Comparison of ENCODE assay signal across 10 cellular contexts in the genomic region with DNA sequence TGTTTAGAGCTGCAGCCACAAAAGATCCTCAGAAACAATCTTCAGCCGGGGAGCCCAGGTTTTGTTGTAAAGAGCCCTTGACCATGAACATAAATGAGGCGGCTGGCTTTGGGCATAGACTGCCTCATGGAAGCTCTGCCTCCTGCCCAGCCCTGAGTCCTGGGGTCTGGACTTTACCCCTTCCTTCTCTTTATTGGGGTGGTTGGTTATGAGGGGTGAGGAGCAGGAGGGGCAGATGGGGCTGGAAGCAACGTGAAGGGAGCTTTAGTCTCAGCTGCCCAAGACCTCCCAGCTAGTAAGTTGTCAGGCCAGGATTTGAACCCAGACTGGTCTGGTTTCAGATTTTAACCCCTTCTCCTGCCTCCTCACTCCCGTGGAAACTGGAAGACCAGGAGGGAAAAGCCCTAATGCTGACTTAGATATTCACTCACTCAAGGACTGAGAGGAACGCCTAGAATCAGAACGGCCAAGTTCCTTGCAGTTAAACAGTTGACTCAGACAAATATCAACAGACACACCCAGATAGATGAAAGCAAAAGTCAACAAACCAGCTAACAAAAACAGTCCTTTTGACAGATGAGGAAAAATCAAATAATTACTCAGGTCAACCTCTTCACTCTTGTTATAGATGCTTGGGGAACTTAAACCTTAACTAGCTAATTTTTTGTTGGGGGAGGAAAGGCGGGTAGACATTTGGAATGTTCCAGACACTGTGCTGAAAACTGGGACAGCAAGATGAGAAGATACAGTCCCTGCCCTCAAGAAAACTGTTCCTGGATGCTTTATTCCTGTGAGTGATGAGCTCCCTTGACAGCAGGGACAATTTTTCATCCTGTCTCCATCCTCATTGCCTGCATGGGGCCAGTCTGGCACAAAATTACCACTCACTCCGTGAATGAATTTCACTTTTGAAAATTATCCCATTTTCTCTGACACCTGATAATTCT. TPM values are rescaled to one million over a fixed set of nuclear protein-coding genes. Genes with fewer than 3 reads are reported as not detected.
A peak's percentile ranks its signal among the peaks of the same experiment; 100 is the strongest.
DNase-seq lines count a peak whose midpoint lies in the region; ATAC-seq, FAIRE-seq and TF ChIP-seq lines count a peak whose summit lies in the region.
"Had no signal": no experiment of that assay in that cellular context is flagged by ENCODE, and none has a peak within 500 bp of the region (broad histone marks: within the 10 kb centered on the region; RNA-seq: fewer than 3 reads in every experiment).

No MANE protein-coding gene starts in this region.

- H3K27ac ChIP-seq in GM23248: no peak overlapping the region
- H3K27ac ChIP-seq in small intestine (ENCODE audit: low read depth in 1 of 2, low read length in 1 of 2): peak overlapping the region; percentile 89 to 93
- no peak overlapping the region for H3K27ac ChIP-seq in foreskin keratinocyte

- FAIRE-seq in small intestine (lab: Jason Lieb, UNC): no peak

- H3K4me2 ChIP-seq in GM23248 (ENCODE audit: unreplicated experiment): peak overlapping the region; percentile 7

- no peak for ATAC-seq in GM21825 (IDR thresholded peaks at IDR 0.05; ENCODE audit: unreplicated experiment)
- no peak for ATAC-seq in foreskin keratinocyte

- H3K79me2 ChIP-seq in GM23248 (ENCODE audit: insufficient read depth): no peaks in the 10 kb centered on the region

- H3K4me1 ChIP-seq in GM23248 (ENCODE audit: insufficient read depth) (peaks cover 8% of the 10 kb centered on the region; the same call in 1 of the 2 replicates), small intestine (ENCODE audit: control insufficient read depth in 2 of 2, insufficient read depth in 1 of 2, low read depth in 1 of 2, low read length in 1 of 2) (peaks cover 0 to 2% of the 10 kb centered on the region in 2 donors), foreskin keratinocyte (no peaks in the 10 kb centered on the region)

- H3K9me3 ChIP-seq in GM23248 (ENCODE audit: low read depth): no peaks in the 10 kb centered on the region
- H3K9me3 ChIP-seq in small intestine (ENCODE audit: control insufficient read depth, low read depth): no peaks in the 10 kb centered on the region

- H3K36me3 ChIP-seq in GM23248 (ENCODE audit: low read depth) (no peaks in the 10 kb centered on the region), small intestine (ENCODE audit: control insufficient read depth in 2 of 2, insufficient read depth in 2 of 2, low read length in 2 of 2) (no peaks in the 10 kb centered on the region)

- no peak overlapping the region for H2AFZ ChIP-seq in GM23248

- H3K27me3 ChIP-seq in GM23248 (replicated peaks; ENCODE audit: insufficient read depth) (peaks cover 5% of the 10 kb centered on the region; the same call in 1 of the 2 replicates), small intestine (ENCODE audit: control insufficient read depth in 2 of 2, insufficient read depth in 2 of 2, low read length in 2 of 2) (no peaks in the 10 kb centered on the region), foreskin keratinocyte (peaks cover 6% of the 10 kb centered on the region)

- H3K9ac ChIP-seq in GM23248: no peak overlapping the region

- DNase-seq in GM23248 (peak; percentile 68), NCI-H460 (ENCODE audit: extremely low read depth, low read depth) (peak; percentile 69), fibroblast of the aortic adventitia (ENCODE audit: low read depth) (peak; percentile 60), small intestine (peak; percentile 94), foreskin keratinocyte (no peak)
- no peak for DNase-seq in activated CD8-positive, alpha-beta memory T cell treated with anti-CD3 and anti-CD28 coated beads, Interleukin-2, amount 50 U/mL, for 48 hours
- DNase-seq: GF-D8; NCI-H1092 treated with DMSO at 0.1 percent for 48 hours; stimulated activated CD4-positive, alpha-beta T cell treated with anti-CD3 and anti-CD28 coated beads, Interleukin-4, amount 100 ng/mL, for 24 hours had no signal

- no peaks in the 10 kb centered on the region for H4K20me1 ChIP-seq in GM23248 (ENCODE audit: insufficient read depth)

- in situ Hi-C loops in GM23248 (cut with MboI): no loop called here

- 19 to 24% methylated on average over 8 of the region's 8 CpGs for WGBS in GM23248 (ENCODE audit: low coverage in 1 of 2, low lambda C conversion rate in 2 of 2, missing lambda C conversion rate in 2 of 2), 2 experiments
- 7 to 36% (median 23%) methylated on average over 8 of the region's 8 CpGs for WGBS in small intestine, 3 donors

- H3F3A ChIP-seq in GM23248 (ENCODE audit: insufficient read depth): peaks cover 4% of the 10 kb centered on the region; the same call in 1 of the 2 replicates

- no peaks in the 10 kb centered on the region for H3K9me2 ChIP-seq in GM23248 (ENCODE audit: insufficient read depth)

- TF ChIP-seq CTCF in fibroblast of the aortic adventitia (IDR thresholded peaks at IDR 0.05; ENCODE audit: insufficient read depth, low read length): no peak
- TF ChIP-seq CTCF in foreskin keratinocyte (conservative IDR thresholded peaks at IDR 0.05): no peak

- H3K4me3 ChIP-seq in GM23248: no peak overlapping the region
- no peak overlapping the region for H3K4me3 ChIP-seq in fibroblast of the aortic adventitia (ENCODE audit: low read depth, low read length)
- H3K4me3 ChIP-seq in small intestine (ENCODE audit: low read depth in 1 of 2, low read length in 2 of 2): no peak overlapping the region

RNA-seq across cellular contexts. Expression of gene ARRB1, which starts 20.7 kb away (rescaled TPM):
- total RNA-seq in GM23248 (2014; rRNA removed; shearing (Covaris generic)): 2.1 and 3.1 TPM in 2 replicates
- 2.0 and 2.2 TPM in 2 replicates for polyA plus RNA-seq in GM23248 (2016; fragmentation: Nextera tagmentation; extraction: Ambion mirVana)
- total RNA-seq in NCI-H460 (2014; rRNA removed; shearing (Covaris generic)): 2.2 and 4.0 TPM in 2 replicates
- polyA plus RNA-seq in NCI-H460 (2014; cell fraction: nucleus; rRNA removed): 0.96 and 3.3 TPM in 2 replicates
- 32.0 and 36.3 TPM in 2 replicates for total RNA-seq in fibroblast of the aortic adventitia (ENCODE audit: low replicate concordance)
- 10 to 100 TPM; 20.0 to 41.5 (median 28.2) TPM for polyA plus RNA-seq in small intestine
- total RNA-seq in foreskin keratinocyte: 1.9 and 3.5 TPM in 2 replicates
- polyA plus RNA-seq in foreskin keratinocyte: 1.2 and 2.3 TPM in 2 replicates

RNA-seq across cellular contexts. Expression of gene RPS3, which starts 27.1 kb away (rescaled TPM):
- 915 and 1,048 TPM in 2 replicates for total RNA-seq in GM23248 (2014; rRNA removed; shearing (Covaris generic))
- polyA plus RNA-seq in GM23248 (2016; fragmentation: Nextera tagmentation; extraction: Ambion mirVana): 896 and 915 TPM in 2 replicates
- 1,462 and 1,966 TPM in 2 replicates for total RNA-seq in NCI-H460 (2014; rRNA removed; shearing (Covaris generic))
- 1,325 and 3,348 TPM in 2 replicates for polyA plus RNA-seq in NCI-H460 (2014; cell fraction: nucleus; rRNA removed)
- total RNA-seq in fibroblast of the aortic adventitia (ENCODE audit: low replicate concordance): 2,208 and 3,605 TPM in 2 replicates
- 1,000 to 10,000 TPM; 1,492 to 4,274 (median 2,891) TPM for polyA plus RNA-seq in small intestine
- 2,535 and 3,000 TPM in 2 replicates for total RNA-seq in foreskin keratinocyte
- polyA plus RNA-seq in foreskin keratinocyte: 4,692 and 4,741 TPM in 2 replicates

Comparison
In these comparisons a context has a peak if more than half of its experiments do, and no peak if none do; other contexts are left out.
1. DNase-seq: peak in GM23248 (single experiment), NCI-H460 (single experiment), fibroblast of the aortic adventitia (single experiment) and small intestine (single experiment); none in activated CD8-positive, alpha-beta memory T cell treated with anti-CD3 and anti-CD28 coated beads, Interleukin-2, amount 50 U/mL, for 48 hours (single experiment) and foreskin keratinocyte (0 of 2).
2. H3K27ac ChIP-seq: peak in small intestine (2 of 2); none in GM23248 (single experiment) and foreskin keratinocyte (single experiment).